In the genomic region with DNA sequence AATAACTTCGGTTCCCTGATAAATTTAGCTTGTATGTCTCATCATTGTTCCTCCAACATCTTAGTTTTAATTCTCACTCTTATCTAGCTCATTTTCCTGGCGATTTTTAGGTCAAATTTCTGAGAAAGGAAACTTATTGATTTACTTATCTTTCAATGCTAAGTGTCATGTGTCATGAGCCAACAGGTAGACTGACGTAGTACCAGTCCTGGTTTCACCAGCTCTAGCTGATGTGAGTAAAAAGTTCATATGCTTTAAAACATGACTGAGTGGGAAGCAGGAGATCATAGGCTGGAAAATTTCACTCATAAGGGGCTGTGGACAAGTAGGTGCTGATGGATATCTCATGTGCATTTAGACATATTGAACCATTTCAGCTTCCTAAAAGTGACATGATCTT, we compare ENCODE assay signal across 7 cellular contexts.
"Had no signal": no experiment of that assay in that cellular context is flagged by ENCODE, and none has a peak within 500 bp of the region (broad histone marks: within the 10 kb centered on the region; RNA-seq: fewer than 3 reads in every experiment).

No MANE protein-coding gene starts in this region.

- H3K27ac Mint-ChIP-seq: GM23338 had no signal

- H3K4me3 Mint-ChIP-seq: GM23338 had no signal

- H3K4me2 ChIP-seq: GM23338 had no signal

- FAIRE-seq: HTR-8/SVneo, K562 had no signal

- DNase-seq: H7, HCEC 1CT, IMR-90, KG1 had no signal

- H3K4me3 ChIP-seq: GM23338, K562 had no signal

- ATAC-seq: GM23338, K562 had no signal
